ENCODE assay signal across 25 cellular contexts in the genomic region with DNA sequence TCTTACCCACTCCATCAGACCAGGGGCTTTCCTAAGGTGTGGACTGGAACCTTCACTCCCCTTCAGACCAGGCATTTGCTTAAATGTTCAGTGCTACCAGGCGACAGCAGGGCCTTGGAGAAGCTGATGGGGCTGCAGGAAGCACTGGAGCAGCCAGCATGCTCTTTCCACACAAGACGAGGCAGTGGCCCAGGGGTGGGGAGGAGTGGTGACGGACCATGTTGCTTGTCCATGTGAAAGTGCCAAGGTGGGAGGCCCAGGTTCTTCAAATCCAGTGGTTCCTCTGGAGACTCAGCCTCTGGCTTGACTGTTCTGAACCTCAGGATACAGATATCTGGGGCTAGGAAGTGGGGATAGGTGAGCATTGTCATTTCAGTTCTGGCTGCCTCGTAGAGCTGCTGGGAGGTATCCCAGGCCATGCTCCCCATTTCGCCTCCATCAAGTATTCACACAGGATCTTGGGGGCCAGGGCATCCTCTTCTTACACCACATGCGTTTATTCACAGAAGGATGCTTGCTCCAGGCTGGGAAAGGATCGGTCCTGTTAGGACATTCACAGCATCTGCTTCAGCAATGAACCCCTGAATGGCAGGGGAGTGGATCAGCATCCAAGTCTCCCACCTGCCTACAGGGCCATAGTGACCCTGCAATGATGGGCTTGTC.
DNase-seq lines count a peak whose midpoint lies in the region; ATAC-seq and TF ChIP-seq lines count a peak whose summit lies in the region.
"Had no signal": no experiment of that assay in that cellular context is flagged by ENCODE, and none has a peak within 500 bp of the region (broad histone marks: within the 10 kb centered on the region; RNA-seq: fewer than 3 reads in every experiment).

No MANE protein-coding gene starts in this region.

- H3K9me3 ChIP-seq in DND-41 (ENCODE audit: insufficient read depth, low read length, severe bottlenecking) (no peaks in the 10 kb centered on the region), RWPE2 (ENCODE audit: severe bottlenecking) (no peaks in the 10 kb centered on the region), endodermal cell (ENCODE audit: control insufficient read depth, low read length) (no peaks in the 10 kb centered on the region), PC-9 (ENCODE audit: insufficient read depth, low read depth) (no peaks in the 10 kb centered on the region)
- H3K9me3 ChIP-seq: A549 had no signal

- WGBS in endodermal cell (ENCODE audit: insufficient coverage in 1 of 2, insufficient read length in 1 of 2), 2 experiments, result 89 to 91% methylated on average over 5 to 7 of the region's 7 CpGs

- H3K27me3 ChIP-seq in DND-41 (ENCODE audit: insufficient read depth, low read length, poor library complexity), result no peaks in the 10 kb centered on the region
- H3K27me3 ChIP-seq in RWPE2 (ENCODE audit: insufficient read depth, poor library complexity, severe bottlenecking), result no peaks in the 10 kb centered on the region
- H3K27me3 ChIP-seq in endodermal cell (ENCODE audit: control insufficient read depth, insufficient read depth, low read length, poor library complexity, severe bottlenecking), result no peaks in the 10 kb centered on the region
- no peaks in the 10 kb centered on the region for H3K27me3 ChIP-seq in PC-9 (ENCODE audit: insufficient read depth, low read depth)
- H3K27me3 ChIP-seq: BLaER1 treated with 17β-estradiol and CSF1 and Interleukin-3, amounts not matched to agents 10 nM and 100 nM had no signal

- no peak overlapping the region for H2AFZ ChIP-seq in DND-41 (ENCODE audit: low read depth, low read length)
- H2AFZ ChIP-seq in PC-9, result no peak overlapping the region
- H2AFZ ChIP-seq: GM23338 had no signal

- no peak for TF ChIP-seq CTCF in DND-41 (IDR thresholded peaks at IDR 0.05; ENCODE audit: borderline replicate concordance, extremely low read depth, low read length, poor library complexity, severe bottlenecking)
- no peak for TF ChIP-seq CTCF in RWPE2 (IDR thresholded peaks at IDR 0.05; ENCODE audit: poor library complexity, severe bottlenecking)
- no peak for TF ChIP-seq CTCF in endodermal cell (conservative IDR thresholded peaks at IDR 0.05)
- no peak for TF ChIP-seq CTCF in osteocyte (IDR thresholded peaks at IDR 0.05)
- TF ChIP-seq CTCF in PC-9 (conservative IDR thresholded peaks at IDR 0.05), result no peak

- POLR2A ChIA-PET in PC-9 (lab: Charles Lee; ENCODE audit: unreplicated experiment), result no interaction called here

- H3K9me2 ChIP-seq in PC-9 (ENCODE audit: insufficient read depth), result no peaks in the 10 kb centered on the region

- H3K36me3 Mint-ChIP-seq in endodermal cell (ENCODE audit: low read depth), result peaks cover 4% of the 10 kb centered on the region
- peaks cover 10% of the 10 kb centered on the region for H3K36me3 Mint-ChIP-seq in osteocyte (ENCODE audit: unreplicated experiment)
- no peaks in the 10 kb centered on the region for H3K36me3 Mint-ChIP-seq in activated T-helper 1 cell treated with anti-CD3 and anti-CD28 coated beads, Interleukin-12 subunit alpha, Interleukin-12 subunit beta, Interleukin-2, Interleukin-4 antibody, amounts not matched to agents 30 ng/mL and 10 ng/mL and 1 ng/mL, durations not matched to agents 14 hours and 24 hours and 36 hours (ENCODE audit: low read depth)

- H3F3A ChIP-seq in PC-9 (ENCODE audit: insufficient read depth, low read depth), result no peaks in the 10 kb centered on the region

- H3K27ac Mint-ChIP-seq in endodermal cell (no peak overlapping the region), osteocyte (ENCODE audit: unreplicated experiment) (no peak overlapping the region)
- H3K27ac Mint-ChIP-seq in activated T-helper 1 cell treated with anti-CD3 and anti-CD28 coated beads, Interleukin-12 subunit alpha, Interleukin-12 subunit beta, Interleukin-2, Interleukin-4 antibody, amounts not matched to agents 30 ng/mL and 10 ng/mL and 1 ng/mL, durations not matched to agents 14 hours and 24 hours and 36 hours, result no peak overlapping the region
- H3K27ac Mint-ChIP-seq: CD4-positive, alpha-beta T cell; GM23338; H9; HFFc6; IgD-negative memory B cell had no signal

- H3K79me2 ChIP-seq in DND-41 (ENCODE audit: insufficient read depth, low read length) (no peaks in the 10 kb centered on the region), PC-9 (ENCODE audit: low read depth) (no peaks in the 10 kb centered on the region)

- H4K20me1 ChIP-seq in DND-41 (ENCODE audit: insufficient read depth, low read length) (peaks cover 4% of the 10 kb centered on the region; the same call in 1 of the 2 replicates), PC-9 (ENCODE audit: insufficient read depth) (no peaks in the 10 kb centered on the region)

- H3K27me3 Mint-ChIP-seq in endodermal cell (ENCODE audit: insufficient read depth), result no peaks in the 10 kb centered on the region
- no peaks in the 10 kb centered on the region for H3K27me3 Mint-ChIP-seq in osteocyte (ENCODE audit: unreplicated experiment)
- H3K27me3 Mint-ChIP-seq in activated T-helper 1 cell treated with anti-CD3 and anti-CD28 coated beads, Interleukin-12 subunit alpha, Interleukin-12 subunit beta, Interleukin-2, Interleukin-4 antibody, amounts not matched to agents 30 ng/mL and 10 ng/mL and 1 ng/mL, durations not matched to agents 14 hours and 24 hours and 36 hours (ENCODE audit: insufficient read depth), result peaks cover 22% of the 10 kb centered on the region
- H3K27me3 Mint-ChIP-seq: CD4-positive, alpha-beta T cell had no signal

- no peaks in the 10 kb centered on the region for H3K9me3 Mint-ChIP-seq in endodermal cell
- H3K9me3 Mint-ChIP-seq in osteocyte (ENCODE audit: unreplicated experiment), result peaks cover 5% of the 10 kb centered on the region
- H3K9me3 Mint-ChIP-seq in activated T-helper 1 cell treated with anti-CD3 and anti-CD28 coated beads, Interleukin-12 subunit alpha, Interleukin-12 subunit beta, Interleukin-2, Interleukin-4 antibody, amounts not matched to agents 30 ng/mL and 10 ng/mL and 1 ng/mL, durations not matched to agents 14 hours and 24 hours and 36 hours, result no peaks in the 10 kb centered on the region
- H3K9me3 Mint-ChIP-seq: CD4-positive, alpha-beta T cell; GM23338; H9; HFFc6 had no signal

- no peaks in the 10 kb centered on the region for H3K4me1 Mint-ChIP-seq in endodermal cell
- peaks cover 14% of the 10 kb centered on the region for H3K4me1 Mint-ChIP-seq in osteocyte (ENCODE audit: unreplicated experiment)
- H3K4me1 Mint-ChIP-seq in activated T-helper 1 cell treated with anti-CD3 and anti-CD28 coated beads, Interleukin-12 subunit alpha, Interleukin-12 subunit beta, Interleukin-2, Interleukin-4 antibody, amounts not matched to agents 30 ng/mL and 10 ng/mL and 1 ng/mL, durations not matched to agents 14 hours and 24 hours and 36 hours (ENCODE audit: low read depth), result no peaks in the 10 kb centered on the region
- H3K4me1 Mint-ChIP-seq: H9, IgD-negative memory B cell had no signal

- H3K4me2 ChIP-seq in DND-41 (ENCODE audit: insufficient read depth, low read length), result no peak overlapping the region
- H3K4me2 ChIP-seq in PC-9, result no peak overlapping the region
- H3K4me2 ChIP-seq: A549; BLaER1 treated with 17β-estradiol and CSF1 and Interleukin-3, amounts not matched to agents 10 nM and 100 nM; GM23338; KMS-11 had no signal

- H3K27ac ChIP-seq in DND-41 (ENCODE audit: low read length) (no peak overlapping the region), RWPE2 (ENCODE audit: poor library complexity, severe bottlenecking) (no peak overlapping the region), endodermal cell (ENCODE audit: low read depth, low read length) (no peak overlapping the region), PC-9 (no peak overlapping the region), substantia nigra (ENCODE audit: low read depth, low read length, poor library complexity, severe bottlenecking) (no peak overlapping the region)
- H3K27ac ChIP-seq: A549; BLaER1 treated with 17β-estradiol and CSF1 and Interleukin-3, amounts not matched to agents 10 nM and 100 nM; KMS-11; SK-N-MC had no signal

- no peak overlapping the region for H3K4me3 ChIP-seq in DND-41 (ENCODE audit: low read depth in 1 of 2, low read length in 2 of 2)
- no peak overlapping the region for H3K4me3 ChIP-seq in RWPE2 (ENCODE audit: severe bottlenecking)
- no peak overlapping the region for H3K4me3 ChIP-seq in endodermal cell (ENCODE audit: low read length)
- no peak overlapping the region for H3K4me3 ChIP-seq in PC-9
- H3K4me3 ChIP-seq: A549; BLaER1 treated with 17β-estradiol and CSF1 and Interleukin-3, amounts not matched to agents 10 nM and 100 nM; GM23338; SK-N-MC had no signal

- no TSS peak for BruUV-seq in PC-9 (replicated peaks; lab: Mats Ljungman, UMichigan)

- DNase-seq in DND-41, result peak; percentile 1
- DNase-seq in RWPE2 (ENCODE audit: low spot score), result peak; percentile 15
- peak; percentile 17 for DNase-seq in endodermal cell
- peak; percentile 62 for DNase-seq in osteocyte (ENCODE audit: extremely low spot score, unreplicated experiment)
- no peak for DNase-seq in activated T-helper 1 cell treated with anti-CD3 and anti-CD28 coated beads, Interleukin-12 subunit alpha, Interleukin-12 subunit beta, Interleukin-2, Interleukin-4 antibody, amounts not matched to agents 30 ng/mL and 10 ng/mL and 1 ng/mL, durations not matched to agents 14 hours and 24 hours and 36 hours (ENCODE audit: low spot score)
- no peak for DNase-seq in PC-9
- DNase-seq in substantia nigra (lab: John Stamatoyannopoulos, UW), result no peak
- DNase-seq: AML-193; CD4-positive, alpha-beta T cell; DMS53; H9; HFFc6; NCI-H1048; NCI-H1417 treated with DMSO at 0.1 percent for 48 hours; NCI-H1694 treated with DMSO at 0.1 percent for 48 hours; NCI-H2081; NCI-H2227 treated with DMSO at 0.1 percent for 48 hours; NCI-H526 treated with DMSO at 0.1 percent for 48 hours; SIG-M5 had no signal

- CTCF ChIA-PET in PC-9 (lab: Charles Lee), result no interaction called here

- H3K4me3 Mint-ChIP-seq in endodermal cell (no peak overlapping the region), osteocyte (ENCODE audit: unreplicated experiment) (no peak overlapping the region)
- no peak overlapping the region for H3K4me3 Mint-ChIP-seq in activated T-helper 1 cell treated with anti-CD3 and anti-CD28 coated beads, Interleukin-12 subunit alpha, Interleukin-12 subunit beta, Interleukin-2, Interleukin-4 antibody, amounts not matched to agents 30 ng/mL and 10 ng/mL and 1 ng/mL, durations not matched to agents 14 hours and 24 hours and 36 hours
- H3K4me3 Mint-ChIP-seq: CD4-positive, alpha-beta T cell; GM23338; H9; HFFc6; IgD-negative memory B cell had no signal

- H3K36me3 ChIP-seq in DND-41 (ENCODE audit: insufficient read depth, low read length), result 0 out of 2 replicates have a peak, but pooled peaks cover 3% of the 10 kb centered on the region
- H3K36me3 ChIP-seq in RWPE2 (ENCODE audit: low read depth), result no peaks in the 10 kb centered on the region
- H3K36me3 ChIP-seq in endodermal cell (ENCODE audit: control insufficient read depth, insufficient read depth, low read length), result peaks cover 5% of the 10 kb centered on the region
- no peaks in the 10 kb centered on the region for H3K36me3 ChIP-seq in PC-9 (ENCODE audit: low read depth)

- H3K4me1 ChIP-seq in DND-41 (ENCODE audit: insufficient read depth, low read length) (no peaks in the 10 kb centered on the region), RWPE2 (ENCODE audit: insufficient read depth, poor library complexity, severe bottlenecking) (no peaks in the 10 kb centered on the region), endodermal cell (ENCODE audit: control insufficient read depth, insufficient read depth, low read length) (no peaks in the 10 kb centered on the region), PC-9 (replicated peaks; ENCODE audit: insufficient read depth) (no peaks in the 10 kb centered on the region)
- H3K4me1 ChIP-seq: A549; BLaER1 treated with 17β-estradiol and CSF1 and Interleukin-3, amounts not matched to agents 10 nM and 100 nM had no signal

- H3K9ac ChIP-seq in DND-41 (ENCODE audit: low read depth, low read length) (no peak overlapping the region), endodermal cell (ENCODE audit: extremely low read depth, low read length, poor library complexity, severe bottlenecking) (no peak overlapping the region)
- H3K9ac ChIP-seq: BLaER1 treated with 17β-estradiol and CSF1 and Interleukin-3, amounts not matched to agents 10 nM and 100 nM; KMS-11 had no signal

- ATAC-seq in DND-41 (ENCODE audit: insufficient read depth, low read depth) (no peak), RWPE2 (ENCODE audit: low read depth) (no peak)
- ATAC-seq: A549, GM23338 had no signal

- intact Hi-C loops in activated T-helper 1 cell treated with anti-CD3 and anti-CD28 coated beads, Interleukin-12 subunit alpha, Interleukin-12 subunit beta, Interleukin-2, Interleukin-4 antibody, amounts not matched to agents 30 ng/mL and 10 ng/mL and 1 ng/mL, durations not matched to agents 14 hours and 24 hours and 36 hours (cut with micrococcal nuclease), result no loop called here
- intact Hi-C loops in PC-9 (cut with micrococcal nuclease; ENCODE audit: unreplicated experiment), result no loop called here

Comparison
In these comparisons a context has a peak if more than half of its experiments do, and no peak if none do; other contexts are left out.
1. DNase-seq: peak in DND-41 (single experiment), RWPE2 (single experiment), endodermal cell (single experiment) and osteocyte (single experiment); none in activated T-helper 1 cell treated with anti-CD3 and anti-CD28 coated beads, Interleukin-12 subunit alpha, Interleukin-12 subunit beta, Interleukin-2, Interleukin-4 antibody, amounts not matched to agents 30 ng/mL and 10 ng/mL and 1 ng/mL, durations not matched to agents 14 hours and 24 hours and 36 hours (single experiment), PC-9 (0 of 2) and substantia nigra (0 of 49).